ENCODE assay signal across 8 cellular contexts in the genomic region with DNA sequence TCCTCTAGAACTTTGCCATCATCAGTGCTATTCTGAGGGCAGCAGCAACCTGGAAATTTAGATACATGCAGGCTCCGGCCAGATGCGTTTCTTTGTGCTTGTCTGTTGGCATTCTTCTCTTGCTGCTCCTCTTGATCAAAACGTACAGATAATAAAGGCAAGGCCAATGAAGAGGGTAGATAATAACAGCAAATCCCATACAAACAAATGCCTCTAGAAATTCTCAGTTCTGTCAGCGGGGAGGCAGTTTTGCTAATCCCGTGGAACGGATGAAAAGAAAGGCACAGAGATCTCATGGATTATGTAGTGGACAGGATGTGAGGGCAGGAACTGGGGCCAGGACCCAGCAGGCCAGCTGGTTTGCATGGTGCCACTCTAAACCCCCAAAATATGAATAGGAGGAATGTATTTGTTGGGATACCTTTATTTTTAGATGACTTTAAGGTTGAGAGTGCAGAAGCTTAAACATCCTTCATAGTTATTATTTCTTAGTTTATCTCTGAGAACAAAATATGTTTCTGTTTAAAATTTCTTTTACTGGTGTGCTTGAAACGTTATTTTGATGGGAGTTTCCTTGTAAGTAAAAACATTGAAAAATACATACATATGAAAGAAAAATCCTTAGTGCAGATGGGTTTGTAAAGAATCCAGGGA. TPM values are rescaled to one million over a fixed set of nuclear protein-coding genes. Genes with fewer than 3 reads are reported as not detected.
DNase-seq lines count a peak whose midpoint lies in the region; ATAC-seq and TF ChIP-seq lines count a peak whose summit lies in the region.

No MANE protein-coding gene starts in this region.

- peaks cover 13% of the 10 kb centered on the region for H3K36me3 Mint-ChIP-seq in activated T-cell treated with anti-CD3 and anti-CD28 coated beads, Interleukin-2, amount 50 U/mL, for 24 hours (ENCODE audit: low read depth)
- peaks cover 4% of the 10 kb centered on the region for H3K36me3 Mint-ChIP-seq in T-helper 2 cell treated with Interferon-gamma antibody and Interleukin-4, amounts not matched to agents 5 μg/mL and 100 μg/mL, for 36 hours (ENCODE audit: low read depth)

- TF ChIP-seq CTCF in fibroblast of pulmonary artery (IDR thresholded peaks at IDR 0.05; ENCODE audit: low read length, missing control alignments) = no peak

- no peaks in the 10 kb centered on the region for H3K9me3 Mint-ChIP-seq in activated T-cell treated with anti-CD3 and anti-CD28 coated beads, Interleukin-2, amount 50 U/mL, for 24 hours
- H3K9me3 Mint-ChIP-seq in T-helper 2 cell treated with Interferon-gamma antibody and Interleukin-4, amounts not matched to agents 5 μg/mL and 100 μg/mL, for 36 hours = no peaks in the 10 kb centered on the region

- H3K4me1 Mint-ChIP-seq in activated T-cell treated with anti-CD3 and anti-CD28 coated beads, Interleukin-2, amount 50 U/mL, for 24 hours (ENCODE audit: low read depth) = peaks cover 23% of the 10 kb centered on the region
- peaks cover 12% of the 10 kb centered on the region for H3K4me1 Mint-ChIP-seq in T-helper 2 cell treated with Interferon-gamma antibody and Interleukin-4, amounts not matched to agents 5 μg/mL and 100 μg/mL, for 36 hours (ENCODE audit: low read depth)

- H3K27me3 Mint-ChIP-seq in activated T-cell treated with anti-CD3 and anti-CD28 coated beads, Interleukin-2, amount 50 U/mL, for 24 hours = peaks cover 21% of the 10 kb centered on the region
- peaks cover 24% of the 10 kb centered on the region for H3K27me3 Mint-ChIP-seq in T-helper 2 cell treated with Interferon-gamma antibody and Interleukin-4, amounts not matched to agents 5 μg/mL and 100 μg/mL, for 36 hours (ENCODE audit: low read depth)

- no peak for DNase-seq in activated T-cell treated with anti-CD3 and anti-CD28 coated beads, Interleukin-2, amount 50 U/mL, for 24 hours
- DNase-seq in activated T-cell treated with anti-CD3 and anti-CD28 coated beads, Interleukin-2, amount 50 U/mL, for 48 hours = no peak
- no peak for DNase-seq in T-helper 2 cell treated with Interferon-gamma antibody and Interleukin-4, amounts not matched to agents 5 μg/mL and 100 μg/mL, for 36 hours (ENCODE audit: low spot score)
- DNase-seq in fibroblast of pulmonary artery (ENCODE audit: low read depth) (peak; percentile 33), putamen (ENCODE audit: low spot score) (peak; percentile 12), HT-29 (ENCODE audit: low spot score) (no peak), LoVo (ENCODE audit: low spot score) (no peak)

- H3K27ac Mint-ChIP-seq in activated T-cell treated with anti-CD3 and anti-CD28 coated beads, Interleukin-2, amount 50 U/mL, for 24 hours = no peak overlapping the region
- H3K27ac Mint-ChIP-seq in T-helper 2 cell treated with Interferon-gamma antibody and Interleukin-4, amounts not matched to agents 5 μg/mL and 100 μg/mL, for 36 hours = no peak overlapping the region

- no peak for ATAC-seq in GM19463 (IDR thresholded peaks at IDR 0.05; ENCODE audit: unreplicated experiment)

- peak overlapping the region; percentile 80 for H3K4me3 ChIP-seq in fibroblast of pulmonary artery (replicated peaks; ENCODE audit: low read depth, low read length)

- peak overlapping the region; percentile 83 for H3K4me3 Mint-ChIP-seq in activated T-cell treated with anti-CD3 and anti-CD28 coated beads, Interleukin-2, amount 50 U/mL, for 24 hours
- H3K4me3 Mint-ChIP-seq in T-helper 2 cell treated with Interferon-gamma antibody and Interleukin-4, amounts not matched to agents 5 μg/mL and 100 μg/mL, for 36 hours = peak overlapping the region; percentile 86

RNA-seq across cellular contexts. Expression of gene ITSN1, which starts 1.5 kb away (rescaled TPM):
- total RNA-seq in HT-29 (2014; rRNA removed; shearing (Covaris generic)) = 12.4 and 19.6 TPM in 2 replicates

RNA-seq across cellular contexts. Expression of gene CRYZL1, which starts 2.2 kb away (rescaled TPM):
- total RNA-seq in HT-29 (2014; rRNA removed; shearing (Covaris generic)) = 3.4 and 8.1 TPM in 2 replicates

RNA-seq across cellular contexts. Expression of gene DONSON, which starts 55.3 kb away (rescaled TPM):
- total RNA-seq in HT-29 (2014; rRNA removed; shearing (Covaris generic)) = 19.4 and 21.7 TPM in 2 replicates

Comparison
In these comparisons a context has a peak if more than half of its experiments do, and no peak if none do; other contexts are left out.
1. DNase-seq: peak in fibroblast of pulmonary artery (single experiment) and putamen (single experiment); none in activated T-cell treated with anti-CD3 and anti-CD28 coated beads, Interleukin-2, amount 50 U/mL, for 24 hours (single experiment), activated T-cell treated with anti-CD3 and anti-CD28 coated beads, Interleukin-2, amount 50 U/mL, for 48 hours (0 of 2), T-helper 2 cell treated with Interferon-gamma antibody and Interleukin-4, amounts not matched to agents 5 μg/mL and 100 μg/mL, for 36 hours (single experiment), HT-29 (single experiment) and LoVo (single experiment).